8 cellular contexts compared by ENCODE assay signal in genomic region chr17:29390856-29391631, GRCh38. TPM values are rescaled to one million over a fixed set of nuclear protein-coding genes. Genes with fewer than 3 reads are reported as not detected.
DNase-seq lines count a peak whose midpoint lies in the region; ATAC-seq, FAIRE-seq and TF ChIP-seq lines count a peak whose summit lies in the region.

No MANE protein-coding gene starts in this region.

- H2AFZ ChIP-seq in hepatocyte: peak overlapping the region; percentile 54

- no peaks in the 10 kb centered on the region for H3K4me1 ChIP-seq in NT2/D1 (ENCODE audit: insufficient read depth, insufficient read length)
- peaks cover 11% of the 10 kb centered on the region for H3K4me1 ChIP-seq in hepatocyte (ENCODE audit: insufficient read depth)
- peaks cover 10% of the 10 kb centered on the region for H3K4me1 ChIP-seq in rectal smooth muscle tissue (ENCODE audit: control insufficient read depth, insufficient read depth, low read length)

- H3K9me3 ChIP-seq in NT2/D1 (ENCODE audit: insufficient read depth, low read length) (no peaks in the 10 kb centered on the region), hepatocyte (ENCODE audit: low read depth) (no peaks in the 10 kb centered on the region)

- peaks cover 57% of the 10 kb centered on the region for H3K79me2 ChIP-seq in hepatocyte

- H3K9me2 ChIP-seq in hepatocyte (replicated peaks; ENCODE audit: insufficient read depth): no peaks in the 10 kb centered on the region

- H3K27me3 ChIP-seq in NT2/D1 (ENCODE audit: insufficient read depth, insufficient read length) (no peaks in the 10 kb centered on the region), hepatocyte (no peaks in the 10 kb centered on the region), rectal smooth muscle tissue (ENCODE audit: control insufficient read depth, insufficient read depth, low read length) (no peaks in the 10 kb centered on the region)

- H3K27ac ChIP-seq in hepatocyte (peak overlapping the region; percentile 99), rectal smooth muscle tissue (ENCODE audit: low read depth, low read length) (peak overlapping the region; percentile 93)

- H3K4me3 ChIP-seq in NT2/D1 (ENCODE audit: insufficient read length, low read depth) (peak overlapping the region; percentile 83), hepatocyte (peak overlapping the region; percentile 94), rectal smooth muscle tissue (ENCODE audit: low read length) (peak overlapping the region; percentile 94)

- peak; percentile 27 for FAIRE-seq in G401.6 (lab: Jason Lieb, UNC)

- 2% methylated on average over 22 of the region's 28 CpGs for WGBS in hepatocyte (ENCODE audit: low lambda C conversion rate, missing lambda C conversion rate)

- DNase-seq in NT2/D1 (ENCODE audit: low read depth, low spot score) (no peak), amniotic epithelial cell (ENCODE audit: low read depth) (peak; percentile 62), hepatocyte (ENCODE audit: low spot score) (peak; percentile 62), H4 (ENCODE audit: low spot score) (no peak)

- ATAC-seq in HG02571 (IDR thresholded peaks at IDR 0.05; ENCODE audit: unreplicated experiment) (peak; percentile 5), GM19324 (IDR thresholded peaks at IDR 0.05; ENCODE audit: low FRiP score, unreplicated experiment) (no peak)

- TF ChIP-seq CTCF in hepatocyte (IDR thresholded peaks at IDR 0.05; ENCODE audit: poor library complexity): no peak

- H3K4me2 ChIP-seq in hepatocyte: peak overlapping the region; percentile 79

- H3K9ac ChIP-seq in NT2/D1 (ENCODE audit: insufficient read length, low read depth): peak overlapping the region; percentile 75
- peak overlapping the region; percentile 45 for H3K9ac ChIP-seq in rectal smooth muscle tissue (ENCODE audit: low read length)

- H3K36me3 ChIP-seq in NT2/D1 (ENCODE audit: insufficient read depth, insufficient read length, low read length): no peaks in the 10 kb centered on the region
- H3K36me3 ChIP-seq in hepatocyte (replicated peaks; ENCODE audit: insufficient read depth, low read depth): no peaks in the 10 kb centered on the region
- no peaks in the 10 kb centered on the region for H3K36me3 ChIP-seq in rectal smooth muscle tissue (ENCODE audit: control insufficient read depth, insufficient read depth, low read length)

- H4K20me1 ChIP-seq in hepatocyte (ENCODE audit: insufficient read depth, poor library complexity, severe bottlenecking): peaks cover 47% of the 10 kb centered on the region

RNA-seq across cellular contexts. Expression of gene TAOK1, which starts 0.9 kb away (rescaled TPM):
- total RNA-seq in hepatocyte: 46.1 and 51.7 TPM in 2 replicates
- polyA plus RNA-seq in hepatocyte: 5.2 and 5.3 TPM in 2 replicates
- 16.0 and 23.9 TPM in 2 replicates for total RNA-seq in H4 (2014; rRNA removed; shearing (Covaris generic))

Comparison
In these comparisons a context has a peak if more than half of its experiments do, and no peak if none do; other contexts are left out.
1. DNase-seq: peak in amniotic epithelial cell (single experiment) and hepatocyte (single experiment); none in NT2/D1 (single experiment) and H4 (single experiment).
2. Peak in every context shown above with its lines, with median percentiles within 50 percentile points of each other: H3K4me3 ChIP-seq.